Comparison of ENCODE assay signal across 8 cellular contexts in the genomic region with DNA sequence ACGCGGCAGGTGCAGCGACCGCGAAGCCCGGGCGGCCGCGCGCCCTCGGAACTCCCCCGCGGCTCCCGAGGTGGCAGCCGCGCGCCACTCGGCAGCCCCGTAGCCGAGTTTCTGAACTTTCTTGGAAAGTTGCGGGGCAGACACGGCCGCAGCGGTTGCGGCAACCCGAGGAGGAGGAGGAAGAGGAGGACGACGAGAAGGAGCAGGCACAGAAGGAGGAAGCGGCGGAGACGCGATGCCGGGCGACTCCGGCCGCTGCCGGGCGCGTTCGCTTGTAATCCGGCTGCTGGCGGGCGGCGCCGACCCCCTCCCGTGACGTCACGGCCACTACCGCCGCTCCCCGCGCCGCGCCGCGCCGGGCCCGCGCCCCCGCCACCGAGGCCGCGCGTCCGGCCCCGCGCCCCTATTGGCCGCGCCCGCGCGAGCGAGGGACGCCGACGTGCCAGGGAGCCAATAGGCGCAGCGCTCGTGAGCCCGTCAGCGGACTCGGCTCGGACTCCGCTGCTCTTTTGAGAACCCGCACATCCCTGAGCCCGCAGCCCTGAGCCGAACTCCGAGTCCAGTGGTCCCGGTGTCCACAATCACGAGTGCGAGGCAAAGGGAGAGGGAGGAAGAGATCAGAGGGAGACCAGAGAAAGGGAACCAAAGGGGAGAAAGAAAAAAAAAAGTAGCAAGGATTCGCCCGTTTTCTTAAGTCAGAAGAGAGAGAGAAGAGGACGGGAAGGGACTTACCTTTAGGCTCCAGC. TPM values are rescaled to one million over a fixed set of nuclear protein-coding genes. Genes with fewer than 3 reads are reported as not detected.
A peak's percentile ranks its signal among the peaks of the same experiment; 100 is the strongest.
DNase-seq lines count a peak whose midpoint lies in the region; ATAC-seq, FAIRE-seq and TF ChIP-seq lines count a peak whose summit lies in the region.

No MANE protein-coding gene starts in this region.

- CTCF ChIA-PET in A549 (lab: Yijun Ruan, JAX) = interaction anchor here (0.9 kb wide), 1 partner anchor 11 kb away, joined by 3 read pairs; no protein-coding TSS in a partner anchor

- H3K36me3 ChIP-seq in GM23338 (ENCODE audit: insufficient read depth) (no peaks in the 10 kb centered on the region), tibial artery (no peaks in the 10 kb centered on the region)

- peak overlapping the region; percentile 75 for H3K4me3 Mint-ChIP-seq in GM23338
- peak overlapping the region; percentile 61 for H3K4me3 Mint-ChIP-seq in activated T-helper 17 cell treated with anti-CD3 and anti-CD28 coated beads, Interleukin-2, amount 50 U/mL, for 72 hours

- H3K4me1 Mint-ChIP-seq in GM23338 = peaks cover 50% of the 10 kb centered on the region
- H3K4me1 Mint-ChIP-seq in activated T-helper 17 cell treated with anti-CD3 and anti-CD28 coated beads, Interleukin-2, amount 50 U/mL, for 72 hours = peaks cover 13% of the 10 kb centered on the region

- no peaks in the 10 kb centered on the region for H3K9me2 ChIP-seq in GM23338 (ENCODE audit: insufficient read depth)

- intact Hi-C loops in tibial artery (cut with DNase I; ENCODE audit: low total_unique reads) = no loop called here

- TF ChIP-seq CTCF in A549 (IDR thresholded peaks at IDR 0.05) = no peak
- no peak for TF ChIP-seq CTCF in GM23338 (conservative IDR thresholded peaks at IDR 0.05; ENCODE audit: low read depth in 2 of 2)
- no peak for TF ChIP-seq CTCF in tibial artery (IDR thresholded peaks at IDR 0.05)

- H3K27ac Mint-ChIP-seq in GM23338 = no peak overlapping the region
- peak overlapping the region; percentile 66 for H3K27ac Mint-ChIP-seq in activated T-helper 17 cell treated with anti-CD3 and anti-CD28 coated beads, Interleukin-2, amount 50 U/mL, for 72 hours

- POLR2A ChIA-PET in A549 (lab: Yijun Ruan, JAX) = no interaction called here

- peak overlapping the region; percentile 87 for H2AFZ ChIP-seq in GM23338

- TF ChIP-seq EP300 in A549 (IDR thresholded peaks at IDR 0.05) = no peak

- peaks cover 97% of the 10 kb centered on the region for H3K27me3 Mint-ChIP-seq in GM23338 (ENCODE audit: insufficient read depth, low read depth, poor library complexity)
- H3K27me3 Mint-ChIP-seq in activated T-helper 17 cell treated with anti-CD3 and anti-CD28 coated beads, Interleukin-2, amount 50 U/mL, for 72 hours = peaks cover 71% of the 10 kb centered on the region

- no peaks in the 10 kb centered on the region for H3K79me2 ChIP-seq in GM23338 (replicated peaks; ENCODE audit: insufficient read depth)

- H3K4me2 ChIP-seq in A549 (peak overlapping the region; percentile 71), GM23338 (peak overlapping the region; percentile 82)

- DNase-seq in A549 (ENCODE audit: low read depth in 1 of 2, low spot score in 1 of 2) = no peak
- peak; percentile 89 for DNase-seq in GM23338 (ENCODE audit: low spot score)
- DNase-seq in islet precursor cell = peak; percentile 80
- DNase-seq in tibial artery = no peak
- no peak for DNase-seq in middle frontal gyrus (ENCODE audit: extremely low spot score, low spot score)

- H3K27ac ChIP-seq in A549 (no peak overlapping the region), GM23338 (ENCODE audit: low read depth) (no peak overlapping the region), tibial artery (no peak overlapping the region)

- no peaks in the 10 kb centered on the region for H3K4me1 ChIP-seq in A549
- peaks cover 57% of the 10 kb centered on the region for H3K4me1 ChIP-seq in GM23338 (ENCODE audit: insufficient read depth)
- peaks cover 0 to 39% (median 26%) of the 10 kb centered on the region in 4 donors for H3K4me1 ChIP-seq in tibial artery

- TF ChIP-seq RAD21 in A549 (conservative IDR thresholded peaks at IDR 0.05 in 1 of 2, IDR thresholded peaks at IDR 0.05 in 1 of 2) = no peak

- H3K9me3 ChIP-seq in A549 (no peaks in the 10 kb centered on the region), tibial artery (peaks cover 0 to 15% (median 8%) of the 10 kb centered on the region in 3 donors)

- H4K20me1 ChIP-seq in GM23338 (replicated peaks; ENCODE audit: insufficient read depth) = peaks cover 11% of the 10 kb centered on the region; the same call in 1 of the 2 replicates

- peaks cover 5% of the 10 kb centered on the region; the same call in 2 of the 3 replicates for H3K9me3 Mint-ChIP-seq in GM23338
- peaks cover 4% of the 10 kb centered on the region for H3K9me3 Mint-ChIP-seq in activated T-helper 17 cell treated with anti-CD3 and anti-CD28 coated beads, Interleukin-2, amount 50 U/mL, for 72 hours

- peaks cover 41% of the 10 kb centered on the region for H3F3A ChIP-seq in GM23338 (replicated peaks; ENCODE audit: low read depth)

- peak overlapping the region; percentile 27; the same call in 2 of the 3 replicates for H3K4me3 ChIP-seq in A549
- peak overlapping the region; percentile 55 for H3K4me3 ChIP-seq in GM23338
- H3K4me3 ChIP-seq in tibial artery = peak overlapping the region; percentile 33 to 47

- ATAC-seq in A549 = no peak
- peak; percentile 48 for ATAC-seq in GM23338
- ATAC-seq in activated T-helper 17 cell treated with anti-CD3 and anti-CD28 coated beads, Interleukin-2, amount 50 U/mL, for 72 hours (replicated peaks) = no peak
- ATAC-seq in HG02642 (IDR thresholded peaks at IDR 0.05; ENCODE audit: poor library complexity, unreplicated experiment) = no peak
- ATAC-seq in HG02840 (IDR thresholded peaks at IDR 0.05; ENCODE audit: low FRiP score, unreplicated experiment) = no peak

- WGBS in A549 (ENCODE audit: missing lambda C conversion rate) = 81% methylated on average over 52 of the region's 94 CpGs

- H3K36me3 Mint-ChIP-seq in GM23338 (ENCODE audit: low read depth) = no peaks in the 10 kb centered on the region; the same call in 2 of the 3 replicates
- H3K36me3 Mint-ChIP-seq in activated T-helper 17 cell treated with anti-CD3 and anti-CD28 coated beads, Interleukin-2, amount 50 U/mL, for 72 hours (ENCODE audit: low read depth) = peaks cover 42% of the 10 kb centered on the region

- peaks cover 99% of the 10 kb centered on the region for H3K27me3 ChIP-seq in GM23338 (ENCODE audit: insufficient read depth)
- peaks cover 12 to 98% of the 10 kb centered on the region in 2 donors for H3K27me3 ChIP-seq in tibial artery

- TF ChIP-seq POLR2A in A549 (IDR thresholded peaks at IDR 0.05; ENCODE audit: low read length) = no peak

- FAIRE-seq in A549 (lab: Jason Lieb, UNC) = no peak

TF ChIP-seq in A549, 52 proteins besides CTCF, POLR2A, EP300 and RAD21:
- TF ChIP-seq NPAS2 (CRISPR knock-in tag; IDR thresholded peaks at IDR 0.05; ENCODE audit: borderline replicate concordance) = no peak
- TF ChIP-seq KDM5A (IDR thresholded peaks at IDR 0.05) = no peak
- no peak for TF ChIP-seq RARB (CRISPR knock-in tag; IDR thresholded peaks at IDR 0.05)
- no peak for TF ChIP-seq JUN (IDR thresholded peaks at IDR 0.05)
- TF ChIP-seq EHF (CRISPR knock-in tag; IDR thresholded peaks at IDR 0.05) = no peak
- no peak for TF ChIP-seq MAFK (IDR thresholded peaks at IDR 0.05; ENCODE audit: partially characterized antibody)

TF ChIP-seq in GM23338, 12 proteins besides CTCF, POLR2A, EP300 and RAD21:
- TF ChIP-seq EZH2phosphoT487 (IDR thresholded peaks at IDR 0.05; ENCODE audit: unreplicated experiment) (peak; percentile 67), ZNF331 (CRISPR knock-in tag; IDR thresholded peaks at IDR 0.05; ENCODE audit: low read depth) (no peak), CREB1 (CRISPR knock-in tag; IDR thresholded peaks at IDR 0.05; ENCODE audit: low read depth) (peak; percentile 92), EZH2 (IDR thresholded peaks at IDR 0.05; ENCODE audit: low read depth, unreplicated experiment) (peak; percentile 99)

RNA-seq across cellular contexts. Expression of gene BARHL2, which starts 0.7 kb away (rescaled TPM):
- polyA plus RNA-seq in A549 (2011; rRNA removed) (not detected in 2 replicates), A549 (2017; fragmentation: RNase III; extraction: RNeasy Plus Mini Kit Qiagen cat#74134 plus additional on column Dnase treatment) (not detected in 3 replicates), GM23338 (2016; fragmentation: Nextera tagmentation; extraction: Ambion mirVana) (not detected in 2 replicates)
- polyA plus RNA-seq in A549 (2012; cell fraction: cytosol; rRNA removed) = not detected in 2 replicates
- not detected in 2 replicates for polyA plus RNA-seq in A549 (2012; cell fraction: nucleus; rRNA removed)
- not detected in 2 replicates for polyA minus RNA-seq in A549 (2011; rRNA and poly(A)+ RNA removed)
- not detected in 2 replicates for total RNA-seq in GM23338 (2014; rRNA removed; shearing (Covaris generic))
- not detected for total RNA-seq in activated T-helper 17 cell treated with anti-CD3 and anti-CD28 coated beads, Interleukin-2, amount 50 U/mL, for 72 hours

Comparison
In these comparisons a context has a peak if more than half of its experiments do, and no peak if none do; other contexts are left out.
1. DNase-seq: peak in GM23338 (single experiment) and islet precursor cell (single experiment); none in A549 (0 of 2), tibial artery (0 of 2) and middle frontal gyrus (single experiment).
2. Peak in every context shown above with its lines, with median percentiles within 50 percentile points of each other: H3K4me3 ChIP-seq.